1 cellular context compared by ENCODE assay signal in genomic region chr2:73926493-73927327, GRCh38.
TF ChIP-seq lines count a peak whose summit lies in the region.

Gene DGUOK (plus strand): TSS chr2:73926880. CDS start chr2:73926911, 31 bp downstream.

TF ChIP-seq in HepG2, 621 proteins besides CTCF, POLR2A, EP300 and RAD21 (continued from another document and continues in another):
- TF ChIP-seq ZBTB44 (CRISPR knock-in tag; IDR thresholded peaks at IDR 0.05) (peak; percentile 77; the same call in 1 of the 2 replicates), ZSCAN9 (CRISPR knock-in tag; IDR thresholded peaks at IDR 0.05; ENCODE audit: borderline replicate concordance) (peak; percentile 96), ZNF644 (CRISPR knock-in tag; IDR thresholded peaks at IDR 0.05; ENCODE audit: low read depth) (peak; percentile 44; the same call in 1 of the 2 replicates), ZNF770 (CRISPR knock-in tag; IDR thresholded peaks at IDR 0.05) (peak; percentile 94), TEAD2 (CRISPR knock-in tag; IDR thresholded peaks at IDR 0.05) (peak; percentile 73; the same call in 1 of the 2 replicates), ZMYM2 (CRISPR knock-in tag; IDR thresholded peaks at IDR 0.05) (peak; percentile 83; the same call in 1 of the 2 replicates), DBP (CRISPR knock-in tag; IDR thresholded peaks at IDR 0.05; ENCODE audit: not compliant biosample characterization) (peak; percentile 20), ZBTB3 (CRISPR knock-in tag; IDR thresholded peaks at IDR 0.05; ENCODE audit: borderline replicate concordance, low read depth) (peak; percentile 75; the same call in 1 of the 2 replicates), SP4 (CRISPR knock-in tag; IDR thresholded peaks at IDR 0.05) (peak; percentile 76), ZNF839 (CRISPR knock-in tag; IDR thresholded peaks at IDR 0.05; ENCODE audit: borderline replicate concordance) (no peak), RBFOX2 (IDR thresholded peaks at IDR 0.05; ENCODE audit: low read depth, low read length) (peak; percentile 98), PAF1 (CRISPR knock-in tag; IDR thresholded peaks at IDR 0.05) (no peak), PRMT3 (CRISPR knock-in tag; IDR thresholded peaks at IDR 0.05; ENCODE audit: borderline replicate concordance, low read depth) (no peak), DRAP1 (CRISPR knock-in tag; IDR thresholded peaks at IDR 0.05) (peak; percentile 90), ZNF496 (CRISPR knock-in tag; IDR thresholded peaks at IDR 0.05; ENCODE audit: insufficient replicate concordance) (no peak), KLF9 (CRISPR knock-in tag; IDR thresholded peaks at IDR 0.05; ENCODE audit: low read depth) (peak; percentile 53; the same call in 1 of the 2 replicates), TBP (CRISPR knock-in tag; IDR thresholded peaks at IDR 0.05) (no peak), HCFC1 (IDR thresholded peaks at IDR 0.05; ENCODE audit: low read depth, low read length) (peak; percentile 58), NCOA5 (CRISPR knock-in tag; IDR thresholded peaks at IDR 0.05) (no peak), ZFP90 (CRISPR knock-in tag; IDR thresholded peaks at IDR 0.05; ENCODE audit: borderline replicate concordance) (peak; percentile 81; the same call in 1 of the 2 replicates), TCF7L2 (IDR thresholded peaks at IDR 0.05; ENCODE audit: low read depth, low read length) (no peak), ZNF572 (CRISPR knock-in tag; IDR thresholded peaks at IDR 0.05) (peak; percentile 90; the same call in 1 of the 2 replicates), ATRX (CRISPR knock-in tag; IDR thresholded peaks at IDR 0.05; ENCODE audit: borderline replicate concordance) (no peak), PHF21A (CRISPR knock-in tag; IDR thresholded peaks at IDR 0.05) (peak; percentile 51; the same call in 1 of the 2 replicates), MXD3 (CRISPR knock-in tag; IDR thresholded peaks at IDR 0.05) (peak; percentile 96), FUBP1 (CRISPR knock-in tag; IDR thresholded peaks at IDR 0.05; ENCODE audit: borderline replicate concordance) (no peak), U2AF2 (IDR thresholded peaks at IDR 0.05; ENCODE audit: low read depth, low read length) (no peak), TAF15 (IDR thresholded peaks at IDR 0.05; ENCODE audit: low read depth, low read length, poor library complexity, severe bottlenecking) (peak; percentile 41), ZNF224 (CRISPR knock-in tag; IDR thresholded peaks at IDR 0.05) (peak; percentile 83; the same call in 1 of the 2 replicates), ZNF232 (CRISPR knock-in tag; IDR thresholded peaks at IDR 0.05; ENCODE audit: borderline replicate concordance) (peak; percentile 74; the same call in 1 of the 2 replicates), KLF6 (CRISPR knock-in tag; IDR thresholded peaks at IDR 0.05) (peak; percentile 88; the same call in 1 of the 2 replicates), CHCHD3 (CRISPR knock-in tag; IDR thresholded peaks at IDR 0.05) (peak; percentile 87; the same call in 1 of the 2 replicates), SP2 (CRISPR knock-in tag; IDR thresholded peaks at IDR 0.05) (peak; percentile 73), SRSF9 (IDR thresholded peaks at IDR 0.05; ENCODE audit: borderline replicate concordance, insufficient read depth, low read depth, low read length, poor library complexity, severe bottlenecking) (no peak), JUND (CRISPR knock-in tag; IDR thresholded peaks at IDR 0.05) (0 out of 2 replicates have a peak, but pooled peaks have one; percentile 42), SOX13 (IDR thresholded peaks at IDR 0.05) (no peak), SOX13 (CRISPR knock-in tag; conservative IDR thresholded peaks at IDR 0.05 in 1 of 2, IDR thresholded peaks at IDR 0.05 in 1 of 2) (peak in 1 of 2 experiments; percentile 59; a peak in 2 of 4 replicates), TBX3 (IDR thresholded peaks at IDR 0.05; ENCODE audit: borderline replicate concordance) (peak; percentile 68; the same call in 1 of the 2 replicates), ZHX1 (CRISPR knock-in tag; IDR thresholded peaks at IDR 0.05; ENCODE audit: low read depth) (peak; percentile 27; the same call in 1 of the 2 replicates), RERE (CRISPR knock-in tag; IDR thresholded peaks at IDR 0.05; ENCODE audit: low read depth) (peak; percentile 66; the same call in 1 of the 2 replicates), ATF1 (CRISPR knock-in tag; IDR thresholded peaks at IDR 0.05) (peak; percentile 97), JARID2 (CRISPR knock-in tag; IDR thresholded peaks at IDR 0.05; ENCODE audit: insufficient replicate concordance) (peak; percentile 63), BCLAF1 (IDR thresholded peaks at IDR 0.05) (no peak), PHF5A (CRISPR knock-in tag; IDR thresholded peaks at IDR 0.05; ENCODE audit: low read depth, unreplicated experiment) (peak; percentile 87), MIER2 (CRISPR knock-in tag; IDR thresholded peaks at IDR 0.05) (peak; percentile 72; the same call in 1 of the 2 replicates)
